8 cellular contexts compared by ENCODE assay signal in genomic region chr1:31704261-31705079, GRCh38. TPM values are rescaled to one million over a fixed set of nuclear protein-coding genes. Genes with fewer than 3 reads are reported as not detected.
A peak's percentile ranks its signal among the peaks of the same experiment; 100 is the strongest.
DNase-seq lines count a peak whose midpoint lies in the region; ATAC-seq, FAIRE-seq and TF ChIP-seq lines count a peak whose summit lies in the region.

No MANE protein-coding gene starts in this region.

- POLR2A ChIA-PET in activated CD8-positive, alpha-beta T cell treated with anti-CD3 and anti-CD28 coated beads, Interleukin-2, amount 10 ng/mL, durations not matched to agents 7 days and 5 days (lab: Charles Lee), result no interaction called here

- H3K9me3 ChIP-seq in left ventricle myocardium inferior (replicated peaks) (no peaks in the 10 kb centered on the region), small intestine (ENCODE audit: control insufficient read depth, low read depth) (no peaks in the 10 kb centered on the region), BE2C (no peaks in the 10 kb centered on the region)

- peak; percentile 8 for ATAC-seq in HG03432 (IDR thresholded peaks at IDR 0.05; ENCODE audit: unreplicated experiment)
- ATAC-seq in activated CD8-positive, alpha-beta T cell treated with anti-CD3 and anti-CD28 coated beads, Interleukin-2, amount 10 ng/mL, durations not matched to agents 7 days and 5 days, result no peak
- no peak for ATAC-seq in HG03457 (IDR thresholded peaks at IDR 0.05; ENCODE audit: unreplicated experiment)

- no peak for TF ChIP-seq CTCF in left ventricle myocardium inferior (IDR thresholded peaks at IDR 0.05; ENCODE audit: borderline replicate concordance)
- no peak for TF ChIP-seq CTCF in BE2C (IDR thresholded peaks at IDR 0.05; ENCODE audit: low read depth, low read length)

- no peaks in the 10 kb centered on the region for H3K9me3 Mint-ChIP-seq in activated CD8-positive, alpha-beta T cell treated with anti-CD3 and anti-CD28 coated beads, Interleukin-2, amount 10 ng/mL, durations not matched to agents 7 days and 5 days (ENCODE audit: insufficient read depth)

- DNase-seq in activated CD8-positive, alpha-beta T cell treated with anti-CD3 and anti-CD28 coated beads, Interleukin-2, amount 10 ng/mL, durations not matched to agents 7 days and 5 days, result no peak
- no peak for DNase-seq in left ventricle myocardium inferior
- peak; percentile 56 for DNase-seq in small intestine
- DNase-seq in central memory CD4-positive, alpha-beta T cell, result no peak
- no peak for DNase-seq in BE2C
- no peak for DNase-seq in activated CD4-positive, alpha-beta T cell treated with anti-CD3 and anti-CD28 coated beads for 48 hours

- H3K27ac ChIP-seq in left ventricle myocardium inferior (replicated peaks) (peak overlapping the region; percentile 73), small intestine (ENCODE audit: low read depth in 1 of 2, low read length in 1 of 2) (peak overlapping the region; percentile 25 to 71)

- CTCF ChIA-PET in activated CD8-positive, alpha-beta T cell treated with anti-CD3 and anti-CD28 coated beads, Interleukin-2, amount 10 ng/mL, durations not matched to agents 7 days and 5 days (lab: Charles Lee), result interaction anchor here (0.7 to 2.9 kb wide), 9 partner anchors 11 to 85 kb away, joined by 3 to 14 read pairs (median 5); no protein-coding TSS in a partner anchor

- peaks cover 9% of the 10 kb centered on the region for H3K27me3 ChIP-seq in left ventricle myocardium inferior (ENCODE audit: low read depth)
- H3K27me3 ChIP-seq in small intestine (ENCODE audit: control insufficient read depth in 2 of 2, insufficient read depth in 2 of 2, low read length in 2 of 2), result no peaks in the 10 kb centered on the region
- no peaks in the 10 kb centered on the region for H3K27me3 ChIP-seq in BE2C

- WGBS in small intestine, 3 donors, result 3 to 9% (median 8%) methylated on average over 17 to 20 of the region's 20 CpGs

- no peak overlapping the region for H3K27ac Mint-ChIP-seq in activated CD8-positive, alpha-beta T cell treated with anti-CD3 and anti-CD28 coated beads, Interleukin-2, amount 10 ng/mL, durations not matched to agents 7 days and 5 days

- no peak for FAIRE-seq in small intestine (lab: Jason Lieb, UNC)

- H3K4me3 ChIP-seq in left ventricle myocardium inferior (peak overlapping the region; percentile 61), small intestine (ENCODE audit: low read depth in 1 of 2, low read length in 2 of 2) (peak overlapping the region in 1 of 2 donors; percentile 6), BE2C (ENCODE audit: low read depth, low read length) (no peak overlapping the region)

- intact Hi-C loops in left ventricle myocardium inferior (cut with micrococcal nuclease), result no loop called here

- no peaks in the 10 kb centered on the region for H3K36me3 Mint-ChIP-seq in activated CD8-positive, alpha-beta T cell treated with anti-CD3 and anti-CD28 coated beads, Interleukin-2, amount 10 ng/mL, durations not matched to agents 7 days and 5 days (ENCODE audit: low read depth)

- peak overlapping the region; percentile 7 for H3K4me3 Mint-ChIP-seq in activated CD8-positive, alpha-beta T cell treated with anti-CD3 and anti-CD28 coated beads, Interleukin-2, amount 10 ng/mL, durations not matched to agents 7 days and 5 days

- H3K36me3 ChIP-seq in left ventricle myocardium inferior (no peaks in the 10 kb centered on the region), small intestine (ENCODE audit: control insufficient read depth in 2 of 2, insufficient read depth in 2 of 2, low read length in 2 of 2) (no peaks in the 10 kb centered on the region), BE2C (no peaks in the 10 kb centered on the region)

- H3K4me1 ChIP-seq in left ventricle myocardium inferior, result peaks cover 54% of the 10 kb centered on the region
- peaks cover 0 to 5% of the 10 kb centered on the region in 2 donors for H3K4me1 ChIP-seq in small intestine (ENCODE audit: control insufficient read depth in 2 of 2, insufficient read depth in 1 of 2, low read depth in 1 of 2, low read length in 1 of 2)
- H3K4me1 ChIP-seq in BE2C, result peaks cover 15% of the 10 kb centered on the region

- peaks cover 52% of the 10 kb centered on the region for H3K27me3 Mint-ChIP-seq in activated CD8-positive, alpha-beta T cell treated with anti-CD3 and anti-CD28 coated beads, Interleukin-2, amount 10 ng/mL, durations not matched to agents 7 days and 5 days (ENCODE audit: low read depth)

- peaks cover 46% of the 10 kb centered on the region for H3K4me1 Mint-ChIP-seq in activated CD8-positive, alpha-beta T cell treated with anti-CD3 and anti-CD28 coated beads, Interleukin-2, amount 10 ng/mL, durations not matched to agents 7 days and 5 days (ENCODE audit: low read depth)

RNA-seq across cellular contexts. Expression of gene COL16A1, which starts 0.7 kb away (rescaled TPM):
- total RNA-seq in activated CD8-positive, alpha-beta T cell treated with anti-CD3 and anti-CD28 coated beads, Interleukin-2, amount 10 ng/mL, durations not matched to agents 7 days and 5 days, result not detected
- total RNA-seq in left ventricle myocardium inferior, result 18.3 TPM
- 10 to 100 TPM; 12.3 to 18.1 (median 15.3) TPM for polyA plus RNA-seq in small intestine
- polyA plus RNA-seq in BE2C (2012; ENCODE audit: insufficient read depth, insufficient read length, low read depth), result 3.4 TPM

RNA-seq across cellular contexts. Expression of gene ADGRB2, which starts 59.7 kb away (rescaled TPM):
- total RNA-seq in activated CD8-positive, alpha-beta T cell treated with anti-CD3 and anti-CD28 coated beads, Interleukin-2, amount 10 ng/mL, durations not matched to agents 7 days and 5 days, result under 1 TPM; 0.05 to 0.37 TPM
- 12.1 TPM for total RNA-seq in left ventricle myocardium inferior
- polyA plus RNA-seq in small intestine, result 10 to 100 TPM in 1 of 3 donors, 1 to 10 TPM in 2; 4.8 to 18.3 (median 4.9) TPM
- 104 TPM for polyA plus RNA-seq in BE2C (2012; ENCODE audit: insufficient read depth, insufficient read length, low read depth)

RNA-seq across cellular contexts. Expression of gene PEF1, which starts 59.8 kb away (rescaled TPM):
- total RNA-seq in activated CD8-positive, alpha-beta T cell treated with anti-CD3 and anti-CD28 coated beads, Interleukin-2, amount 10 ng/mL, durations not matched to agents 7 days and 5 days, result 10 to 100 TPM; 55.2 to 58.0 TPM
- total RNA-seq in left ventricle myocardium inferior, result 36.4 TPM
- polyA plus RNA-seq in small intestine, result 10 to 100 TPM; 55.5 to 72.2 (median 58.9) TPM
- polyA plus RNA-seq in BE2C (2012; ENCODE audit: insufficient read depth, insufficient read length, low read depth), result 94.0 TPM

Comparison
In these comparisons a context has a peak if more than half of its experiments do, and no peak if none do; other contexts are left out.
1. RNA of gene COL16A1, which starts 0.7 kb away (total RNA-seq): 18.3 TPM in left ventricle myocardium inferior (single experiment); not detected in activated CD8-positive, alpha-beta T cell treated with anti-CD3 and anti-CD28 coated beads, Interleukin-2, amount 10 ng/mL, durations not matched to agents 7 days and 5 days; every median in the first group is over 10 times any median in the second.